21 cellular contexts compared by ENCODE assay signal in the genomic region with DNA sequence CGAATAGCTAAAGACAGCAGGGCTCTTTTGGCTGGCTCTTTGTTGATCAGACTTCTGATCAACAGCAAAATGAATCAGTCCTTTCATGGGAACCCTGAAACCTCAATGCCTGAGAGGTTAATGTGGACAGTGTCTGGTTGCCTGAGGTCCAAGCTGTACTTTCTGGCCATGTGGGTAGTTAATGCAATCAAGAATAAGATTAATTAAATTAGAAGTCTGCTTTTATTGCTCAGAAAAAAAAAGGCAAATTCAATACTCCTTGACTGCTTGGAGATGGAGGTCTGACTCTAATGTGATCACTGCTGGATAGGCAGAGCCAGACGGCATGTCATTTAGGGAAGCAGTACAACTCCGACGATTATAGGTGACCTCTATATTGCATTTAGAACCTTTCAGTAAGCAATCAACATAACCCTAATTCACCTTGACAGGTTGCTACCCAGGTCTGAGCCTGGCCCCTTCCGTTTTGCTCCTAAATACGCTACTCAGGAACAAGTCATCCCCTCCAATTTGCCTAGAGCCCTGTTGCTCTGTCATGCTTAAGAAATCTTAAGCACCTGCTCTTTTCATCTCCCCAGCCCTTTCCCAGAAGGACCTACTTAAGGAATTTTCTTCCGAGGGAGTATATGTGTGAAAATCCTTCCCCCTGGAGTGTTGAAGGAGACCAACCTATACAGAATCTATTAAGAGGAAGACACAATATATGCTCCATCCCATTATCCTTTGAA.
"Had no signal": no experiment of that assay in that cellular context is flagged by ENCODE, and none has a peak within 500 bp of the region (broad histone marks: within the 10 kb centered on the region; RNA-seq: fewer than 3 reads in every experiment).

No MANE protein-coding gene starts in this region.

- H3K27me3 Mint-ChIP-seq: activated naive CD8-positive, alpha-beta T cell treated with anti-CD3 and anti-CD28 coated beads for 36 hours; naive thymus-derived CD8-positive, alpha-beta T cell had no signal

- H3K9me3 ChIP-seq: esophagus muscularis mucosa, gastrocnemius medialis, right atrium auricular region, spleen, upper lobe of left lung had no signal

- H3K27me3 ChIP-seq: esophagus muscularis mucosa, gastrocnemius medialis, right atrium auricular region, spleen, upper lobe of left lung had no signal

- H3K27ac ChIP-seq: esophagus muscularis mucosa, gastrocnemius medialis, right atrium auricular region, spleen, upper lobe of left lung had no signal

- H3K4me1 Mint-ChIP-seq: activated naive CD8-positive, alpha-beta T cell treated with anti-CD3 and anti-CD28 coated beads for 36 hours; naive thymus-derived CD8-positive, alpha-beta T cell had no signal

- H3K36me3 ChIP-seq: esophagus muscularis mucosa, gastrocnemius medialis, right atrium auricular region, spleen, upper lobe of left lung had no signal

- H3K4me3 ChIP-seq: esophagus muscularis mucosa, gastrocnemius medialis, right atrium auricular region, spleen, upper lobe of left lung had no signal

- H3K9me3 Mint-ChIP-seq: mesothelial cell of epicardium had no signal

- DNase-seq: activated CD4-positive, alpha-beta T cell treated with anti-CD3 and anti-CD28 coated beads, Interleukin-2, amount 50 U/mL, for 4 hours; activated CD8-positive, alpha-beta memory T cell treated with anti-CD3 and anti-CD28 coated beads for 24 hours; activated CD8-positive, alpha-beta memory T cell treated with anti-CD3 and anti-CD28 coated beads, Interleukin-2, amount 50 U/mL, for 4 hours; activated naive CD4-positive, alpha-beta T cell treated with Interleukin-2 at 50 U/mL for 16 hours; activated naive CD8-positive, alpha-beta T cell treated with anti-CD3 and anti-CD28 coated beads for 36 hours; activated T-cell treated with anti-CD3 and anti-CD28 coated beads, Interleukin-2, amount 50 U/mL, for 4 hours; central memory CD4-positive, alpha-beta T cell; dermis blood vessel endothelial cell; effector CD8-positive, alpha-beta T cell; gastrocnemius medialis; hypothalamus; naive thymus-derived CD8-positive, alpha-beta T cell; spleen; stimulated activated CD4-positive, alpha-beta T cell treated with anti-CD3 and anti-CD28 coated beads, Interleukin-4, amount 100 ng/mL, for 1 hour; stimulated activated naive CD4-positive, alpha-beta T cell treated with Interleukin-2 at 50 U/mL for 16 hours; T-helper 1 cell; upper lobe of left lung had no signal

- H3K4me3 Mint-ChIP-seq: activated naive CD8-positive, alpha-beta T cell treated with anti-CD3 and anti-CD28 coated beads for 36 hours; activated T-cell treated with anti-CD3 and anti-CD28 coated beads, Interleukin-2, amount 50 U/mL, for 4 hours; mesothelial cell of epicardium; naive thymus-derived CD8-positive, alpha-beta T cell had no signal

- H3K36me3 Mint-ChIP-seq: activated naive CD8-positive, alpha-beta T cell treated with anti-CD3 and anti-CD28 coated beads for 36 hours; mesothelial cell of epicardium; naive thymus-derived CD8-positive, alpha-beta T cell had no signal

- H3K4me1 ChIP-seq: esophagus muscularis mucosa, gastrocnemius medialis, right atrium auricular region, spleen, upper lobe of left lung had no signal

- H3K27ac Mint-ChIP-seq: activated naive CD8-positive, alpha-beta T cell treated with anti-CD3 and anti-CD28 coated beads for 36 hours; mesothelial cell of epicardium; naive thymus-derived CD8-positive, alpha-beta T cell; progenitor cell of endocrine pancreas had no signal
